24 cellular contexts compared by ENCODE assay signal in genomic region chr5:148909766-148910165, GRCh38.
DNase-seq lines count a peak whose midpoint lies in the region; ATAC-seq and TF ChIP-seq lines count a peak whose summit lies in the region.
"Had no signal": no experiment of that assay in that cellular context is flagged by ENCODE, and none has a peak within 500 bp of the region (broad histone marks: within the 10 kb centered on the region; RNA-seq: fewer than 3 reads in every experiment).

No MANE protein-coding gene starts in this region.

- TF ChIP-seq CTCF in HCT116 (IDR thresholded peaks at IDR 0.05 in 2 of 3, conservative IDR thresholded peaks at IDR 0.05 in 1 of 3; ENCODE audit: borderline replicate concordance in 1 of 3, insufficient read depth in 1 of 3, low read depth in 2 of 3, low read length in 2 of 3): no peak
- no peak for TF ChIP-seq CTCF in stomach (IDR thresholded peaks at IDR 0.05)
- no peak for TF ChIP-seq CTCF in hepatocyte (IDR thresholded peaks at IDR 0.05; ENCODE audit: poor library complexity)

- no peaks in the 10 kb centered on the region for H3K79me2 ChIP-seq in HCT116 (ENCODE audit: insufficient read depth, low read length)
- no peaks in the 10 kb centered on the region for H3K79me2 ChIP-seq in hepatocyte

- peaks cover 0 to 2% (median 0%) of the 10 kb centered on the region in 5 donors for H3K27me3 Mint-ChIP-seq in naive thymus-derived CD8-positive, alpha-beta T cell
- H3K27me3 Mint-ChIP-seq: CD4-positive, alpha-beta T cell had no signal

- H3K9me2 ChIP-seq in HCT116 (ENCODE audit: insufficient read depth): no peaks in the 10 kb centered on the region
- no peaks in the 10 kb centered on the region for H3K9me2 ChIP-seq in hepatocyte (replicated peaks; ENCODE audit: insufficient read depth)

- H3K27ac ChIP-seq in HCT116 (ENCODE audit: low read depth, low read length) (no peak overlapping the region), epithelial cell of prostate (peak overlapping the region; percentile 100), stomach (peak overlapping the region in 4 of 5 donors; percentile 9 to 71 (median 42)), hepatocyte (no peak overlapping the region), SJCRH30 (no peak overlapping the region)
- H3K27ac ChIP-seq: gastrocnemius medialis, neural progenitor cell, SK-N-MC, thyroid gland had no signal

- H3K4me2 ChIP-seq in HCT116 (ENCODE audit: low read length): peak overlapping the region; percentile 62
- no peak overlapping the region for H3K4me2 ChIP-seq in hepatocyte
- H3K4me2 ChIP-seq: GM23338, neural progenitor cell had no signal

- no peak for TF ChIP-seq RAD21 in HCT116 (IDR thresholded peaks at IDR 0.05; ENCODE audit: low read depth)

- POLR2A ChIA-PET in HCT116 (lab: Charles Lee): no interaction called here
- POLR2A ChIA-PET in naive thymus-derived CD8-positive, alpha-beta T cell (lab: Charles Lee): no interaction called here

- H3K4me3 ChIP-seq in HCT116 (replicated peaks in 1 of 2; ENCODE audit: low read depth in 1 of 2, low read length in 2 of 2) (no peak overlapping the region), stomach (no peak overlapping the region), hepatocyte (no peak overlapping the region), SJCRH30 (no peak overlapping the region)
- H3K4me3 ChIP-seq: gastrocnemius medialis, GM23338, neural progenitor cell, SK-N-MC, thyroid gland had no signal

- peak overlapping the region; percentile 69 for H2AFZ ChIP-seq in HCT116 (ENCODE audit: low read depth, low read length, poor library complexity, severe bottlenecking)
- no peak overlapping the region for H2AFZ ChIP-seq in hepatocyte
- H2AFZ ChIP-seq: GM23338, neural progenitor cell had no signal

- intact Hi-C loops in HCT116 (cut with micrococcal nuclease): loop anchor here (5.0 kb wide), 1 partner anchor 177 kb away; no protein-coding TSS in a partner anchor
- intact Hi-C loops in stomach (cut with DNase I; ENCODE audit: low total_unique reads): no loop called here

- DNase-seq in HCT116 (ENCODE audit: low read depth, low spot score) (no peak), NCI-H748 treated with DMSO at 0.1 percent for 48 hours (lab: John Stamatoyannopoulos, UW) (peak; percentile 36), epithelial cell of prostate (ENCODE audit: low read depth, low spot score) (no peak), stomach (no peak), hepatocyte (ENCODE audit: low spot score) (no peak), SJCRH30 (no peak)
- no peak for DNase-seq in naive thymus-derived CD8-positive, alpha-beta T cell
- DNase-seq: activated CD4-positive, alpha-beta T cell treated with anti-CD3 and anti-CD28 coated beads, Interleukin-2, amount 10 ng/mL, durations not matched to agents 7 days and 5 days; activated naive CD8-positive, alpha-beta T cell treated with anti-CD3 and anti-CD28 coated beads, Interleukin-2, amount 10 ng/mL, durations not matched to agents 7 days and 5 days; activated T-cell treated with anti-CD3 and anti-CD28 coated beads, Interleukin-2, amount 50 U/mL, for 1 hour; CD4-positive, alpha-beta T cell; effector memory CD4-positive, alpha-beta T cell; gastrocnemius medialis; NCI-H1105 treated with DMSO at 0.1 percent for 48 hours; NCI-H446; right cardiac atrium; stimulated activated CD4-positive, alpha-beta T cell treated with anti-CD3 and anti-CD28 coated beads, Interleukin-2, amount 100 ng/mL, for 48 hours; thyroid gland had no signal

- peaks cover 8 to 14% (median 13%) of the 10 kb centered on the region in 4 donors for H3K4me1 Mint-ChIP-seq in naive thymus-derived CD8-positive, alpha-beta T cell

- no peak overlapping the region for H3K4me3 Mint-ChIP-seq in naive thymus-derived CD8-positive, alpha-beta T cell
- H3K4me3 Mint-ChIP-seq: activated CD4-positive, alpha-beta T cell treated with anti-CD3 and anti-CD28 coated beads, Interleukin-2, amount 10 ng/mL, durations not matched to agents 7 days and 5 days; activated naive CD8-positive, alpha-beta T cell treated with anti-CD3 and anti-CD28 coated beads, Interleukin-2, amount 10 ng/mL, durations not matched to agents 7 days and 5 days; CD4-positive, alpha-beta T cell; GM23338; memory B cell; neural progenitor cell had no signal

- no peak for TF ChIP-seq POLR2A in HCT116 (IDR thresholded peaks at IDR 0.05; ENCODE audit: borderline replicate concordance, extremely low read depth, insufficient read depth, insufficient read length)
- TF ChIP-seq POLR2A in stomach (IDR thresholded peaks at IDR 0.05): no peak

- RAD21 ChIA-PET in HCT116 (lab: Charles Lee; ENCODE audit: low non-redundant PET in 1 of 2, low total read pairs in 2 of 2, uncharacterized antibody in 2 of 2, unreplicated experiment in 2 of 2): no interaction called here

- no peaks in the 10 kb centered on the region for H3K9me3 Mint-ChIP-seq in naive thymus-derived CD8-positive, alpha-beta T cell
- H3K9me3 Mint-ChIP-seq: activated CD4-positive, alpha-beta T cell treated with anti-CD3 and anti-CD28 coated beads, Interleukin-2, amount 10 ng/mL, durations not matched to agents 7 days and 5 days; activated naive CD8-positive, alpha-beta T cell treated with anti-CD3 and anti-CD28 coated beads, Interleukin-2, amount 10 ng/mL, durations not matched to agents 7 days and 5 days; CD4-positive, alpha-beta T cell; GM23338; memory B cell; neural progenitor cell had no signal

- H3K9me3 ChIP-seq in HCT116 (ENCODE audit: control insufficient read depth in 1 of 2, insufficient read depth in 1 of 2, low read depth in 1 of 2, low read length in 2 of 2) (no peaks in the 10 kb centered on the region), stomach (no peaks in the 10 kb centered on the region), hepatocyte (ENCODE audit: low read depth) (no peaks in the 10 kb centered on the region), SJCRH30 (replicated peaks) (no peaks in the 10 kb centered on the region)
- H3K9me3 ChIP-seq: gastrocnemius medialis, thyroid gland had no signal

- TF ChIP-seq EP300 in stomach (IDR thresholded peaks at IDR 0.05): no peak

- H3K9ac ChIP-seq in HCT116 (ENCODE audit: low read length): no peak overlapping the region
- H3K9ac ChIP-seq: neural progenitor cell had no signal

- H4K20me1 ChIP-seq in HCT116 (ENCODE audit: insufficient read depth) (no peaks in the 10 kb centered on the region), hepatocyte (ENCODE audit: insufficient read depth, poor library complexity, severe bottlenecking) (no peaks in the 10 kb centered on the region)

- CTCF ChIA-PET in HCT116 (lab: Charles Lee): no interaction called here

- no peaks in the 10 kb centered on the region for H3K27me3 ChIP-seq in HCT116 (ENCODE audit: insufficient read depth, low read length)
- H3K27me3 ChIP-seq in stomach: no peaks in the 10 kb centered on the region
- H3K27me3 ChIP-seq in hepatocyte: no peaks in the 10 kb centered on the region
- H3K27me3 ChIP-seq in SJCRH30: no peaks in the 10 kb centered on the region
- H3K27me3 ChIP-seq: gastrocnemius medialis, neural progenitor cell, thyroid gland had no signal

- no peak overlapping the region for H3K27ac Mint-ChIP-seq in naive thymus-derived CD8-positive, alpha-beta T cell
- H3K27ac Mint-ChIP-seq: activated CD4-positive, alpha-beta T cell treated with anti-CD3 and anti-CD28 coated beads, Interleukin-2, amount 10 ng/mL, durations not matched to agents 7 days and 5 days; activated naive CD8-positive, alpha-beta T cell treated with anti-CD3 and anti-CD28 coated beads, Interleukin-2, amount 10 ng/mL, durations not matched to agents 7 days and 5 days; CD4-positive, alpha-beta T cell; GM23338; memory B cell; neural progenitor cell had no signal

- no peaks in the 10 kb centered on the region for H3K36me3 ChIP-seq in HCT116 (ENCODE audit: control insufficient read depth in 1 of 2, insufficient read depth in 2 of 2, low read length in 2 of 2)
- no peaks in the 10 kb centered on the region for H3K36me3 ChIP-seq in stomach
- no peaks in the 10 kb centered on the region for H3K36me3 ChIP-seq in hepatocyte (replicated peaks; ENCODE audit: insufficient read depth, low read depth)
- no peaks in the 10 kb centered on the region for H3K36me3 ChIP-seq in SJCRH30
- H3K36me3 ChIP-seq: gastrocnemius medialis, neural progenitor cell, thyroid gland had no signal

- peaks cover 21 to 57% of the 10 kb centered on the region in 2 experiments for H3K4me1 ChIP-seq in HCT116 (ENCODE audit: control insufficient read depth in 1 of 2, insufficient read depth in 2 of 2, low read length in 2 of 2)
- H3K4me1 ChIP-seq in stomach: peaks cover 23 to 69% (median 45%) of the 10 kb centered on the region in 4 donors
- H3K4me1 ChIP-seq in hepatocyte (ENCODE audit: insufficient read depth): peaks cover 1% of the 10 kb centered on the region
- peaks cover 45% of the 10 kb centered on the region for H3K4me1 ChIP-seq in SJCRH30

- ATAC-seq in HCT116 (no peak), GM19351 (IDR thresholded peaks at IDR 0.05; ENCODE audit: unreplicated experiment) (no peak)
- no peak for ATAC-seq in naive thymus-derived CD8-positive, alpha-beta T cell
- ATAC-seq: gastrocnemius medialis, GM23338, HepG2 had no signal

- no TSS peak for BruUV-seq in HCT116 (replicated peaks; lab: Mats Ljungman, UMichigan)

- 89 to 100% (median 93%) methylated on average over 1 of the region's 1 CpG for whole genome bisulfite sequencing in stomach, 5 donors
- WGBS in hepatocyte (ENCODE audit: low lambda C conversion rate, missing lambda C conversion rate): 100% methylated on average over 1 of the region's 1 CpG

- H3K36me3 Mint-ChIP-seq in naive thymus-derived CD8-positive, alpha-beta T cell: no peaks in the 10 kb centered on the region
- H3K36me3 Mint-ChIP-seq: activated naive CD8-positive, alpha-beta T cell treated with anti-CD3 and anti-CD28 coated beads, Interleukin-2, amount 10 ng/mL, durations not matched to agents 7 days and 5 days; memory B cell; neural progenitor cell had no signal

TF ChIP-seq in HCT116, 20 proteins besides CTCF, POLR2A, EP300 and RAD21 (continues in another document):
- TF ChIP-seq CEBPB (IDR thresholded peaks at IDR 0.05; ENCODE audit: low read depth): no peak
- TF ChIP-seq ELF1 (IDR thresholded peaks at IDR 0.05; ENCODE audit: borderline replicate concordance, low read depth): no peak
- TF ChIP-seq MAX (IDR thresholded peaks at IDR 0.05): no peak
- TF ChIP-seq FOSL1 (IDR thresholded peaks at IDR 0.05; ENCODE audit: low read depth): no peak
- no peak for TF ChIP-seq EZH2 (IDR thresholded peaks at IDR 0.05)
- TF ChIP-seq JUND (IDR thresholded peaks at IDR 0.05): no peak
- no peak for TF ChIP-seq SIN3A (IDR thresholded peaks at IDR 0.05; ENCODE audit: low read depth)
- no peak for TF ChIP-seq ATF3 (IDR thresholded peaks at IDR 0.05)
- TF ChIP-seq CBX3 (IDR thresholded peaks at IDR 0.05; ENCODE audit: low read depth): no peak
- no peak for TF ChIP-seq ZFX (IDR thresholded peaks at IDR 0.05)
- no peak for TF ChIP-seq EGR1 (IDR thresholded peaks at IDR 0.05; ENCODE audit: low read depth)

Comparison
In these comparisons a context has a peak if more than half of its experiments do, and no peak if none do; other contexts are left out.
1. H3K27ac ChIP-seq: peak in epithelial cell of prostate (single experiment) and stomach (4 of 5); none in HCT116 (single experiment), hepatocyte (single experiment) and SJCRH30 (single experiment).